Comparison of ENCODE assay signal across 1 cellular context in genomic region chr11:123006860-123007542, GRCh38.
TF ChIP-seq lines count a peak whose summit lies in the region.

No MANE protein-coding gene starts in this region.

TF ChIP-seq in GM12878, 131 proteins besides CTCF, POLR2A, EP300 and RAD21 (continued from another document):
- TF ChIP-seq SKIL (IDR thresholded peaks at IDR 0.05; ENCODE audit: low read depth, poor library complexity, severe bottlenecking) (no peak), MYB (IDR thresholded peaks at IDR 0.05; ENCODE audit: borderline replicate concordance, low read depth, low read length) (no peak), NFIC (IDR thresholded peaks at IDR 0.05; ENCODE audit: low read depth, low read length) (no peak), HCFC1 (IDR thresholded peaks at IDR 0.05; ENCODE audit: low read length) (no peak), CHD4 (IDR thresholded peaks at IDR 0.05) (no peak)
TF ChIP-seq in GM12878: peak in this region for 0.
